19 cellular contexts compared by ENCODE assay signal in the genomic region with DNA sequence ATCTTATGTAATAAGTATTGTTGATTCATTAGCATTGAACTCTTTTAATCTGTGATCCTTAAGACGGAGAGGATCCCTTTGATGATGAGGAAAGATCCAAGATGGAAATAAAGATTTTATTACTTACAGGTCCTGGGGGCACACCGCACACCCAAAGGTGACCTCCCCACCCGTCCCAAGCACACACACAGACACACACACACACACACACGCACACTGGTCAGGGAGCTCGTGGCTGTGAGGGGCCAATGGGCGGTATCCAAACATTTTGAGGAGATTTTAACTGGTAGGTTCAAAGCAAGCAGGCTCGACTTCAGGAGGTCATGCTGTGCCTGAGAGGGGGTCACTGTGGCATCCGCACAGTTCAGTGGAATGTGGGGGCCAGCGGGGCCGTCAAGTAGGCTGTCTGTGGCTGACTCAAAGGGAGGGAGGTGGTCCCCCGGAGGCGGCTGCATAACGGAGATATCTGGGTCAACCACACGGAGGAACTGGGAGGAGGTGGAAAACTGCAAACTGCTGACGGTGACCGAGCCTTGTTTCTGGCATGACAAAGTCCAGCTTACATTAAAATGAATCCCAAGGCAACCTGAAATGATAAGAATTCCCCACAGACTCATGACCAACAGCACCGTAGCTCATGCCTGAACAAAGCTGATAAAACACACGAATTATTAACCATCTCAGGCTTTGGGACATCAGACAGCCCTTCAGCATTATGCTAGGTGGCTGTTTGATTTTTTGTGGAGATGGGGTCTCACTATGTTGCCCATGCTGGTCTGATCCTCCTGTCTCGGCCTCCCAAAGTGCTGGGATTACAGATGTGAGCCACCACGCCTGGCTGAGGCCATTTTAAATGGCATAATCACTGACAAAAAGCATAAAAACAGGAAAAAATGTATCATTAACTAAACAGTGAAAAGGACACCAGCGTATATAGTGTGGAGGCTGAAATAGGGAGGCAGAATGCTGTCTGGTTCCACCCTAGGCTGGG. TPM values are rescaled to one million over a fixed set of nuclear protein-coding genes. Genes with fewer than 3 reads are reported as not detected.
DNase-seq lines count a peak whose midpoint lies in the region; ATAC-seq and TF ChIP-seq lines count a peak whose summit lies in the region.
"Had no signal": no experiment of that assay in that cellular context is flagged by ENCODE, and none has a peak within 500 bp of the region (broad histone marks: within the 10 kb centered on the region; RNA-seq: fewer than 3 reads in every experiment).

No MANE protein-coding gene starts in this region.

- 67 to 74% methylated on average over 21 of the region's 21 CpGs for WGBS in tibial nerve, 2 donors

- no peak for ATAC-seq in HG03135 (IDR thresholded peaks at IDR 0.05; ENCODE audit: unreplicated experiment)

- no peak for TF ChIP-seq POLR2A in tibial nerve (IDR thresholded peaks at IDR 0.05)

- TF ChIP-seq EP300 in tibial nerve (IDR thresholded peaks at IDR 0.05): no peak

- peaks cover 0 to 3% (median 0%) of the 10 kb centered on the region in 4 donors for H3K4me1 ChIP-seq in tibial nerve

- no peaks in the 10 kb centered on the region for H3K9me3 ChIP-seq in tibial nerve
- H3K9me3 ChIP-seq: MG63 had no signal

- peaks cover 0 to 96% (median 4%) of the 10 kb centered on the region in 3 donors for H3K36me3 ChIP-seq in tibial nerve

- TF ChIP-seq CTCF in GM10248 (IDR thresholded peaks at IDR 0.05; ENCODE audit: control extremely low read depth, extremely low read depth, low read depth, missing control alignments): no peak
- no peak for TF ChIP-seq CTCF in tibial nerve (IDR thresholded peaks at IDR 0.05)

- no peak overlapping the region for H3K27ac ChIP-seq in tibial nerve
- H3K27ac ChIP-seq: C4-2B, PC-9 had no signal

- CTCF ChIA-PET in GM10248 (lab: Yijun Ruan, JAX): interaction anchor here (1.2 to 4.3 kb wide), 3 partner anchors 11 to 43 kb away, joined by 3 to 29 read pairs (median 17); no protein-coding TSS in a partner anchor

- no peaks in the 10 kb centered on the region for H3K27me3 ChIP-seq in tibial nerve
- H3K27me3 ChIP-seq: MG63 had no signal

- peak; percentile 77 for DNase-seq in CMK (ENCODE audit: low read depth)
- peak; percentile 68 for DNase-seq in OCI-M2 (lab: John Stamatoyannopoulos, UW; ENCODE audit: unreplicated experiment)
- peak; percentile 71 for DNase-seq in amniotic epithelial cell (ENCODE audit: low read depth)
- DNase-seq in islet precursor cell: peak; percentile 37
- no peak for DNase-seq in GM10248 (ENCODE audit: extremely low spot score)
- no peak for DNase-seq in tibial nerve (ENCODE audit: low spot score in 2 of 2)
- DNase-seq: CD8-positive, alpha-beta memory T cell; GDM1; H7; MG63; NCI-H1417; NCI-H187; NCI-H446; NCI-H526 treated with DMSO at 0.1 percent for 48 hours; PC-9; RPMI8226 had no signal

- H3K4me3 ChIP-seq in tibial nerve: no peak overlapping the region
- H3K4me3 ChIP-seq: MG63, PC-9 had no signal

- POLR2A ChIA-PET in GM10248 (lab: Yijun Ruan, JAX): no interaction called here

RNA-seq across cellular contexts. Expression of a gene that starts 20.9 kb away (rescaled TPM):
- 1 to 10 TPM; 2.6 to 7.5 (median 4.3) TPM for total RNA-seq in tibial nerve
- total RNA-seq: CD8-positive, alpha-beta memory T cell; H7; LHCN-M2; PC-9 had no signal

RNA-seq across cellular contexts. Expression of a gene that starts 43.3 kb away (rescaled TPM):
- 10 to 100 TPM; 25.7 to 51.3 (median 30.1) TPM for total RNA-seq in tibial nerve

RNA-seq across cellular contexts. Expression of a gene that starts 43.9 kb away (rescaled TPM):
- total RNA-seq in tibial nerve: 10 to 100 TPM in 2 of 4 donors, 1 to 10 TPM in 2; 8.2 to 25.5 (median 14.3) TPM

RNA-seq across cellular contexts. Expression of a gene that starts 52.6 kb away (rescaled TPM):
- 10 to 100 TPM; 32.8 to 43.5 (median 38.7) TPM for total RNA-seq in tibial nerve

RNA-seq across cellular contexts. Expression of a gene that starts 52.9 kb away (rescaled TPM):
- total RNA-seq in tibial nerve: 10 to 100 TPM; 12.6 to 19.0 (median 14.8) TPM

Comparison
In these comparisons a context has a peak if more than half of its experiments do, and no peak if none do; other contexts are left out.
1. DNase-seq: peak in CMK (single experiment), OCI-M2 (single experiment), amniotic epithelial cell (single experiment) and islet precursor cell (single experiment); none in GM10248 (single experiment) and tibial nerve (0 of 2).